ENCODE assay signal across 8 cellular contexts in the genomic region with DNA sequence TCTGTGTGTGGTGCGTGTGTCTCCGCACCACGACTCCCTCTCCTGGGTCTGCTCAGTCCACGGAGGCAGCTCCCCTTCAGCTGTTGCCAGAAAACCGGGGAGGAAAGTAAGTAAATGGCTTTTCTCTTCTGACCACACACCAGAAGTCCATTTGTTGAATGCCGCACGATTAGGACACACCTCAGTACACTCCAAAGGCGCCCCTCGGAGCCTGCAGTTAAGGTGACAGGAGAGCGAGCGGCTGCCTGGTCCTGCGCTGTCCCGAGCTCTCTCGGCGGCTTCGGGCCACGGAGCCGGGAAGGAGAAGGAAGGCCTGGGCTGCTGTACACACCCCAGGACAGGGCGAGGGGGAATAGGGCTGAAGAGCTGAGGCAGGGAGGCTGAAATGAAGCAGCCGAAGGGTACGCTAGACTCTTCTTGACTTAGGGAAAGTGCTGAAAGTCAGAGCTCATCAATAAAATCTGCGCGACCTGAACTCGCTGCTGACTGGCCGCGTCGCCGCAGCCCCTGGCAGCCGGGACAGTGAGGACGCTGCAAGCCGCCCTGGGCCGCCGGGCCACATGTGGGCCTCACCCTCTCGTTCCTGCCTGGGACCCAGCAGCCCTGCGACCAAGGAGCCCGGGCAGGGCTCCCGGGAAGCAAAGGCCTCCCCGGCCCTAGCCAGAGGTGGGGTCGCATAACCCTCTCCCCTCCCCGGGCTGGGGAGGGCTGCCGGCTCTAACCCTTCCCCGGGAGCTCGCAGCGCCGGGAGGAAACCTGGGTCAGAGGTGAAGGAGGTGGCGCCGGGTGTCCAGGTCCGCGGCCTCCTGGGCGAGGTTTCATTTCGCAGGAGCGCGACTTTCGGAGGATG. TPM values are rescaled to one million over a fixed set of nuclear protein-coding genes. Genes with fewer than 3 reads are reported as not detected.
A peak's percentile ranks its signal among the peaks of the same experiment; 100 is the strongest.
DNase-seq lines count a peak whose midpoint lies in the region; ATAC-seq and TF ChIP-seq lines count a peak whose summit lies in the region.

No MANE protein-coding gene starts in this region.

- no peak for DNase-seq in CD8-positive, alpha-beta memory T cell
- DNase-seq in NCI-H1694 (lab: John Stamatoyannopoulos, UW) (peak; percentile 35), dorsolateral prefrontal cortex (no peak), natural killer cell (no peak), iPS-NIHi7 (ENCODE audit: extremely low spot score) (no peak), hepatic stellate cell (ENCODE audit: low spot score) (no peak), CD1c-positive myeloid dendritic cell (ENCODE audit: extremely low spot score) (no peak)
- DNase-seq in activated naive CD4-positive, alpha-beta T cell treated with anti-CD3 and anti-CD28 coated beads, Interleukin-2, amount 50 U/mL, for 72 hours (ENCODE audit: low spot score in 2 of 2) = no peak

- H3K27me3 ChIP-seq in CD8-positive, alpha-beta memory T cell (ENCODE audit: insufficient read depth, low read length, poor library complexity, severe bottlenecking) = peaks cover 86% of the 10 kb centered on the region
- peaks cover 9 to 98% (median 91%) of the 10 kb centered on the region in 45 donors for H3K27me3 ChIP-seq in dorsolateral prefrontal cortex

- H3K27ac Mint-ChIP-seq in CD8-positive, alpha-beta memory T cell = peak overlapping the region in 4 of 8 donors; percentile 11 to 61 (median 36)
- no peak overlapping the region for H3K27ac Mint-ChIP-seq in natural killer cell
- H3K27ac Mint-ChIP-seq in activated naive CD4-positive, alpha-beta T cell treated with anti-CD3 and anti-CD28 coated beads, Interleukin-2, amount 50 U/mL, for 72 hours = no peak overlapping the region

- H3K27me3 Mint-ChIP-seq in CD8-positive, alpha-beta memory T cell = peaks cover 72 to 73% of the 10 kb centered on the region in 2 donors
- peaks cover 63 to 67% of the 10 kb centered on the region in 2 donors for H3K27me3 Mint-ChIP-seq in natural killer cell (ENCODE audit: low read depth in 2 of 2)

- ATAC-seq in natural killer cell = peak in 1 of 3 donors; percentile 20
- ATAC-seq in activated naive CD4-positive, alpha-beta T cell treated with anti-CD3 and anti-CD28 coated beads, Interleukin-2, amount 50 U/mL, for 72 hours = no peak

- intact Hi-C loops in dorsolateral prefrontal cortex (cut with DNase I) = loop anchor here in 1 of 2 donors (10.0 kb wide), 1 partner anchor 418 kb away; no protein-coding TSS in a partner anchor
- intact Hi-C loops in natural killer cell (cut with micrococcal nuclease) = no loop called here

- H3K4me3 Mint-ChIP-seq in CD8-positive, alpha-beta memory T cell = peak overlapping the region; percentile 62 to 92 (median 83)
- peak overlapping the region; percentile 84 for H3K4me3 Mint-ChIP-seq in natural killer cell

- H3K9me3 ChIP-seq in CD8-positive, alpha-beta memory T cell (ENCODE audit: low read length) = no peaks in the 10 kb centered on the region

- CTCF ChIA-PET in CD8-positive, alpha-beta memory T cell (lab: Charles Lee) = no interaction called here

- peaks cover 0 to 19% (median 4%) of the 10 kb centered on the region in 5 donors for H3K9me3 Mint-ChIP-seq in CD8-positive, alpha-beta memory T cell
- no peaks in the 10 kb centered on the region for H3K9me3 Mint-ChIP-seq in natural killer cell
- H3K9me3 Mint-ChIP-seq in activated naive CD4-positive, alpha-beta T cell treated with anti-CD3 and anti-CD28 coated beads, Interleukin-2, amount 50 U/mL, for 72 hours = no peaks in the 10 kb centered on the region

- H3K36me3 ChIP-seq in CD8-positive, alpha-beta memory T cell (ENCODE audit: insufficient read depth, low read length) = no peaks in the 10 kb centered on the region

- peaks cover 54 to 75% (median 57%) of the 10 kb centered on the region in 3 donors for H3K4me1 Mint-ChIP-seq in CD8-positive, alpha-beta memory T cell
- H3K4me1 Mint-ChIP-seq in natural killer cell = peaks cover 50 to 57% of the 10 kb centered on the region in 2 donors

- H3K4me1 ChIP-seq in CD8-positive, alpha-beta memory T cell (ENCODE audit: insufficient read depth, low read length) = peaks cover 47% of the 10 kb centered on the region

- TF ChIP-seq CTCF in dorsolateral prefrontal cortex (IDR thresholded peaks at IDR 0.05 in 54 of 56, conservative IDR thresholded peaks at IDR 0.05 in 2 of 56; ENCODE audit: low read depth in 1 of 56, partially characterized antibody in 56 of 56) = no peak
- TF ChIP-seq CTCF in natural killer cell (IDR thresholded peaks at IDR 0.05) = no peak

- POLR2A ChIA-PET in CD8-positive, alpha-beta memory T cell (lab: Charles Lee) = no interaction called here

- no peak overlapping the region for H3K27ac ChIP-seq in CD8-positive, alpha-beta memory T cell (ENCODE audit: low read depth, low read length)
- H3K27ac ChIP-seq in dorsolateral prefrontal cortex = peak overlapping the region in 52 of 59 donors; percentile 11 to 93 (median 70)

- H3K36me3 Mint-ChIP-seq in CD8-positive, alpha-beta memory T cell = no peaks in the 10 kb centered on the region
- peaks cover 6% of the 10 kb centered on the region for H3K36me3 Mint-ChIP-seq in natural killer cell
- H3K36me3 Mint-ChIP-seq in activated naive CD4-positive, alpha-beta T cell treated with anti-CD3 and anti-CD28 coated beads, Interleukin-2, amount 50 U/mL, for 72 hours = peaks cover 0 to 50% of the 10 kb centered on the region in 2 donors

- H3K4me3 ChIP-seq in CD8-positive, alpha-beta memory T cell (ENCODE audit: low read length) = peak overlapping the region; percentile 41
- peak overlapping the region; percentile 19 to 77 (median 57) for H3K4me3 ChIP-seq in dorsolateral prefrontal cortex

RNA-seq across cellular contexts. Expression of a gene that starts 1.5 kb away (rescaled TPM):
- total RNA-seq in CD8-positive, alpha-beta memory T cell = not detected
- not detected for polyA plus RNA-seq in CD8-positive, alpha-beta memory T cell
- total RNA-seq in dorsolateral prefrontal cortex (100 to 1,000 TPM in 1 of 120 experiments, 10 to 100 TPM in 119; 12.4 to 107 (median 33.7) TPM), natural killer cell (not detected)
- total RNA-seq in activated naive CD4-positive, alpha-beta T cell treated with anti-CD3 and anti-CD28 coated beads, Interleukin-2, amount 50 U/mL, for 72 hours = under 1 TPM in 1 of 2 donors, not detected in 1; 0.39 TPM

Comparison
In these comparisons a context has a peak if more than half of its experiments do, and no peak if none do; other contexts are left out.
1. RNA of a gene that starts 1.5 kb away (total RNA-seq): 12.4 to 107 TPM in dorsolateral prefrontal cortex; 0.39 TPM in activated naive CD4-positive, alpha-beta T cell treated with anti-CD3 and anti-CD28 coated beads, Interleukin-2, amount 50 U/mL, for 72 hours, not detected in CD8-positive, alpha-beta memory T cell and not detected in natural killer cell; every median in the first group is over 4 times any median in the second.